ENCODE assay signal across 8 cellular contexts in genomic region chr7:44847920-44848634, GRCh38. TPM values are rescaled to one million over a fixed set of nuclear protein-coding genes. Genes with fewer than 3 reads are reported as not detected.
DNase-seq lines count a peak whose midpoint lies in the region; FAIRE-seq and TF ChIP-seq lines count a peak whose summit lies in the region.

H2AZ2 (minus strand) TSS chr7:44848087; CDS start chr7:44847971, 116 bp downstream.

- no peak within 1 kb of the TSS for H4K8ac ChIP-seq in neuronal stem cell (ENCODE audit: low read depth, low read length)

- H3K18ac ChIP-seq in neuronal stem cell (ENCODE audit: low read length): peak within 1 kb of the TSS; percentile 99

- no peak within 1 kb of the TSS for H4K91ac ChIP-seq in neuronal stem cell (ENCODE audit: low read depth, low read length, poor library complexity)

- no peaks in the 10 kb centered on the region for H3K9me3 Mint-ChIP-seq in HFFc6
- H3K9me3 Mint-ChIP-seq in activated naive CD4-positive, alpha-beta T cell treated with anti-CD3 and anti-CD28 coated beads, Interleukin-2, amount 10 ng/mL, durations not matched to agents 7 days and 5 days: no peaks in the 10 kb centered on the region

- whole genome bisulfite sequencing in neuronal stem cell (ENCODE audit: extremely low coverage in 2 of 2, insufficient read length in 2 of 2, insufficient replicate concordance in 1 of 2), 2 donors: no CpG with 5 or more reads among the region's 70 CpGs

- peak within 1 kb of the TSS; percentile 65 for H3K4me2 ChIP-seq in neuronal stem cell (ENCODE audit: insufficient read depth, low read length, poor library complexity, severe bottlenecking)

- H3K27ac ChIP-seq in SK-N-MC (peak within 1 kb of the TSS; percentile 97), neuronal stem cell (replicated peaks; ENCODE audit: low read length) (peak within 1 kb of the TSS; percentile 95)

- peak within 1 kb of the TSS; percentile 92 for H3K23ac ChIP-seq in neuronal stem cell (ENCODE audit: low read depth, low read length, poor library complexity)

- peaks cover 42% of the 10 kb centered on the region for H3K4me1 Mint-ChIP-seq in HFFc6 (ENCODE audit: low read depth)
- H3K4me1 Mint-ChIP-seq in activated naive CD4-positive, alpha-beta T cell treated with anti-CD3 and anti-CD28 coated beads, Interleukin-2, amount 10 ng/mL, durations not matched to agents 7 days and 5 days: peaks cover 39% of the 10 kb centered on the region

- peak within 1 kb of the TSS; percentile 99 for H3K9ac ChIP-seq in SK-N-MC (ENCODE audit: insufficient read length)
- peak within 1 kb of the TSS; percentile 92 for H3K9ac ChIP-seq in neuronal stem cell (ENCODE audit: low read depth, low read length, poor library complexity)

- H3K27me3 Mint-ChIP-seq in HFFc6 (ENCODE audit: insufficient read depth): no peaks in the 10 kb centered on the region
- no peaks in the 10 kb centered on the region for H3K27me3 Mint-ChIP-seq in activated naive CD4-positive, alpha-beta T cell treated with anti-CD3 and anti-CD28 coated beads, Interleukin-2, amount 10 ng/mL, durations not matched to agents 7 days and 5 days

- peak within 1 kb of the TSS; percentile 91 for H3K14ac ChIP-seq in neuronal stem cell (ENCODE audit: low read length)

- TF ChIP-seq POLR2A in NB4 (IDR thresholded peaks at IDR 0.05; ENCODE audit: extremely low read depth, insufficient read length): peak; percentile 95

- no peak within 1 kb of the TSS for H3K4ac ChIP-seq in neuronal stem cell (ENCODE audit: low read length)

- peaks cover 2 to 3% of the 10 kb centered on the region in 2 donors for H3K4me1 ChIP-seq in neuronal stem cell (ENCODE audit: control insufficient read depth in 2 of 2, insufficient read depth in 1 of 2, low read depth in 1 of 2, low read length in 2 of 2)

- H2BK120ac ChIP-seq in neuronal stem cell (ENCODE audit: low read depth, low read length): peak within 1 kb of the TSS; percentile 50

- CTCF ChIA-PET in activated naive CD4-positive, alpha-beta T cell treated with anti-CD3 and anti-CD28 coated beads, Interleukin-2, amount 10 ng/mL, durations not matched to agents 7 days and 5 days (lab: Charles Lee): interaction anchor here (0.9 to 3.4 kb wide), 11 partner anchors 9 to 288 kb away, joined by 3 to 23 read pairs (median 4); partner anchors contain the start of gene TMED4

- DNase-seq in GM04503 (ENCODE audit: low read depth) (peak; percentile 99), HFFc6 (peak; percentile 100), NB4 (ENCODE audit: low read depth) (peak; percentile 100), SK-N-MC (ENCODE audit: low read depth, low spot score) (peak; percentile 98), frontal cortex (ENCODE audit: low spot score in 2 of 2) (peak; percentile 95 to 96), neuronal stem cell (ENCODE audit: low spot score) (peak; percentile 100)
- DNase-seq in activated naive CD4-positive, alpha-beta T cell treated with anti-CD3 and anti-CD28 coated beads, Interleukin-2, amount 10 ng/mL, durations not matched to agents 7 days and 5 days: peak; percentile 100

- H3K36me3 Mint-ChIP-seq in HFFc6 (ENCODE audit: low read depth): no peaks in the 10 kb centered on the region
- peaks cover 11% of the 10 kb centered on the region for H3K36me3 Mint-ChIP-seq in activated naive CD4-positive, alpha-beta T cell treated with anti-CD3 and anti-CD28 coated beads, Interleukin-2, amount 10 ng/mL, durations not matched to agents 7 days and 5 days

- no peak within 1 kb of the TSS for H2BK12ac ChIP-seq in neuronal stem cell (ENCODE audit: low read length)

- peak within 1 kb of the TSS; percentile 99 for H3K4me3 Mint-ChIP-seq in HFFc6
- H3K4me3 Mint-ChIP-seq in activated naive CD4-positive, alpha-beta T cell treated with anti-CD3 and anti-CD28 coated beads, Interleukin-2, amount 10 ng/mL, durations not matched to agents 7 days and 5 days: peak within 1 kb of the TSS; percentile 83

- no peaks in the 10 kb centered on the region for H3K27me3 ChIP-seq in neuronal stem cell (ENCODE audit: control insufficient read depth in 3 of 3, insufficient read depth in 3 of 3, low read depth in 1 of 3, low read length in 3 of 3)

- H2BK5ac ChIP-seq in neuronal stem cell (ENCODE audit: low read length): peak within 1 kb of the TSS; percentile 33

- peak; percentile 97 for FAIRE-seq in frontal cortex (lab: Jason Lieb, UNC)

- H2AFZ ChIP-seq in neuronal stem cell (ENCODE audit: low read length): peak within 1 kb of the TSS; percentile 88

- TF ChIP-seq CTCF in HFFc6 (IDR thresholded peaks at IDR 0.05) (peak; percentile 56), NB4 (IDR thresholded peaks at IDR 0.05; ENCODE audit: low read depth, low read length) (no peak), subcutaneous adipose tissue (IDR thresholded peaks at IDR 0.05; ENCODE audit: low read depth) (no peak)

- no peak within 1 kb of the TSS for H2BK15ac ChIP-seq in neuronal stem cell (ENCODE audit: low read length)

- H3K36me3 ChIP-seq in SK-N-MC (ENCODE audit: insufficient read depth, low read length) (peaks cover 11% of the 10 kb centered on the region), neuronal stem cell (replicated peaks in 1 of 2; ENCODE audit: control insufficient read depth in 2 of 2, insufficient read depth in 2 of 2, low read length in 2 of 2) (peaks cover 0 to 16% of the 10 kb centered on the region in 2 donors)

- peaks cover 2% of the 10 kb centered on the region for H3K79me1 ChIP-seq in neuronal stem cell (ENCODE audit: low read depth, low read length)

- H3K27ac Mint-ChIP-seq in HFFc6: peak within 1 kb of the TSS; percentile 98
- peak within 1 kb of the TSS; percentile 97 for H3K27ac Mint-ChIP-seq in activated naive CD4-positive, alpha-beta T cell treated with anti-CD3 and anti-CD28 coated beads, Interleukin-2, amount 10 ng/mL, durations not matched to agents 7 days and 5 days

- H3K9me3 ChIP-seq in SK-N-MC (ENCODE audit: low read depth, low read length) (no peaks in the 10 kb centered on the region), neuronal stem cell (replicated peaks in 1 of 2; ENCODE audit: control insufficient read depth in 2 of 2, insufficient read depth in 1 of 2, low read depth in 1 of 2, low read length in 2 of 2) (no peaks in the 10 kb centered on the region)

- H2AK5ac ChIP-seq in neuronal stem cell (ENCODE audit: low read depth, low read length): no peak within 1 kb of the TSS

- peak within 1 kb of the TSS; percentile 93 for H3K4me3 ChIP-seq in NB4 (ENCODE audit: low read depth, low read length)
- peak within 1 kb of the TSS; percentile 100 for H3K4me3 ChIP-seq in SK-N-MC
- H3K4me3 ChIP-seq in neuronal stem cell (ENCODE audit: low read length in 2 of 2): peak within 1 kb of the TSS; percentile 89 to 94

RNA-seq across cellular contexts. Expression of gene H2AZ2, which starts in this region (rescaled TPM):
- total RNA-seq in HFFc6 (2021; fragmentation: NEBNext Ultra II Directional; extraction: Animal tissue kit (Norgen Biotek cat#: 25700)): 100 to 1,000 TPM; 128 to 215 (median 185) TPM
- 227 TPM for total RNA-seq in frontal cortex
- 428 TPM for polyA plus RNA-seq in neuronal stem cell (2013, experiment 1 of 2)
- polyA plus RNA-seq in neuronal stem cell (2013, experiment 2 of 2): 421 TPM
- 100 to 1,000 TPM in 2 of 4 donors, 10 to 100 TPM in 2; 88.7 to 130 (median 96.4) TPM for total RNA-seq in subcutaneous adipose tissue

Comparison
In these comparisons a context has a peak if more than half of its experiments do, and no peak if none do; other contexts are left out.
1. Peak in every context shown above with its lines: DNase-seq, H3K4me3 ChIP-seq and H3K27ac ChIP-seq.